ENCODE assay signal across 25 cellular contexts in genomic region chr2:199772693-199772976, GRCh38.
"Had no signal": no experiment of that assay in that cellular context is flagged by ENCODE, and none has a peak within 500 bp of the region (broad histone marks: within the 10 kb centered on the region; RNA-seq: fewer than 3 reads in every experiment).

No MANE protein-coding gene starts in this region.

- H3K36me3 Mint-ChIP-seq: activated CD8-positive, alpha-beta memory T cell treated with anti-CD3 and anti-CD28 coated beads, Interleukin-2, amount 10 ng/mL, durations not matched to agents 7 days and 5 days; activated naive CD4-positive, alpha-beta T cell treated with anti-CD3 and anti-CD28 coated beads, Interleukin-2, amount 10 ng/mL, durations not matched to agents 7 days and 5 days; stimulated activated memory B cell treated with anti-CD40 and anti-IgM and Interleukin-4, amounts not matched to agents 10 μg/mL and 1 μg/mL and 100 μg/mL, for 72 hours had no signal

- H3K4me3 ChIP-seq: coronary artery, gastroesophageal sphincter, heart left ventricle, mucosa of descending colon, transverse colon, vagina had no signal

- H3K9me3 ChIP-seq: gastroesophageal sphincter, heart left ventricle, mucosa of descending colon, transverse colon, vagina had no signal

- H3K27ac Mint-ChIP-seq: activated CD4-positive, alpha-beta T cell treated with anti-CD3 and anti-CD28 coated beads, Interleukin-2, amount 10 ng/mL, durations not matched to agents 24 days and 14 days; activated CD8-positive, alpha-beta memory T cell treated with anti-CD3 and anti-CD28 coated beads, Interleukin-2, amount 10 ng/mL, durations not matched to agents 7 days and 5 days; activated CD8-positive, alpha-beta T cell treated with anti-CD3 and anti-CD28 coated beads for 36 hours; activated naive CD4-positive, alpha-beta T cell treated with anti-CD3 and anti-CD28 coated beads, Interleukin-2, amount 10 ng/mL, durations not matched to agents 7 days and 5 days; stimulated activated memory B cell treated with anti-CD40 and anti-IgM and Interleukin-4, amounts not matched to agents 10 μg/mL and 1 μg/mL and 100 μg/mL, for 72 hours had no signal

- H3K4me3 Mint-ChIP-seq: activated CD4-positive, alpha-beta T cell treated with anti-CD3 and anti-CD28 coated beads, Interleukin-2, amount 10 ng/mL, durations not matched to agents 24 days and 14 days; activated CD8-positive, alpha-beta memory T cell treated with anti-CD3 and anti-CD28 coated beads, Interleukin-2, amount 10 ng/mL, durations not matched to agents 7 days and 5 days; activated CD8-positive, alpha-beta T cell treated with anti-CD3 and anti-CD28 coated beads for 36 hours; activated naive CD4-positive, alpha-beta T cell treated with anti-CD3 and anti-CD28 coated beads, Interleukin-2, amount 10 ng/mL, durations not matched to agents 7 days and 5 days; neural crest cell; stimulated activated memory B cell treated with anti-CD40 and anti-IgM and Interleukin-4, amounts not matched to agents 10 μg/mL and 1 μg/mL and 100 μg/mL, for 72 hours had no signal

- H3K27me3 Mint-ChIP-seq: activated CD4-positive, alpha-beta T cell treated with anti-CD3 and anti-CD28 coated beads, Interleukin-2, amount 10 ng/mL, durations not matched to agents 24 days and 14 days; activated CD8-positive, alpha-beta T cell treated with anti-CD3 and anti-CD28 coated beads for 36 hours; activated naive CD4-positive, alpha-beta T cell treated with anti-CD3 and anti-CD28 coated beads, Interleukin-2, amount 10 ng/mL, durations not matched to agents 7 days and 5 days; stimulated activated memory B cell treated with anti-CD40 and anti-IgM and Interleukin-4, amounts not matched to agents 10 μg/mL and 1 μg/mL and 100 μg/mL, for 72 hours had no signal

- H3K36me3 ChIP-seq: gastroesophageal sphincter, heart left ventricle, transverse colon, vagina had no signal

- H3K4me1 ChIP-seq: gastroesophageal sphincter, transverse colon, vagina had no signal

- H3K27ac ChIP-seq: coronary artery, epithelial cell of prostate, gastroesophageal sphincter, transverse colon, vagina had no signal

- DNase-seq: activated CD4-positive, alpha-beta T cell treated with anti-CD3 and anti-CD28 coated beads, Interleukin-2, amount 10 ng/mL, durations not matched to agents 24 days and 14 days; activated CD8-positive, alpha-beta memory T cell treated with anti-CD3 and anti-CD28 coated beads, Interleukin-2, amount 10 ng/mL, durations not matched to agents 7 days and 5 days; activated CD8-positive, alpha-beta T cell treated with anti-CD3 and anti-CD28 coated beads for 36 hours; activated effector memory CD4-positive, alpha-beta T cell treated with anti-CD3 and anti-CD28 coated beads, Interleukin-2, amount 50 U/mL, for 16 hours; activated naive CD4-positive, alpha-beta T cell treated with anti-CD3 and anti-CD28 coated beads, Interleukin-2, amount 10 ng/mL, durations not matched to agents 7 days and 5 days; activated T-cell treated with anti-CD3 and anti-CD28 coated beads for 4 hours; amygdala; cerebellar nuclear complex; heart left ventricle; islet precursor cell; left cardiac atrium; mesendoderm; mucosa of descending colon; occipital lobe; small intestine; stimulated activated CD4-positive, alpha-beta T cell treated with anti-CD3 and anti-CD28 coated beads, Interleukin-15, amount 100 ng/mL, for 24 hours; T-helper 9 cell; transverse colon had no signal

- ATAC-seq: activated CD8-positive, alpha-beta memory T cell treated with anti-CD3 and anti-CD28 coated beads, Interleukin-2, amount 10 ng/mL, durations not matched to agents 7 days and 5 days; activated CD8-positive, alpha-beta T cell treated with anti-CD3 and anti-CD28 coated beads for 36 hours; gastroesophageal sphincter; heart left ventricle; left cardiac atrium; mucosa of descending colon; sciatic nerve; stimulated activated memory B cell treated with anti-CD40 and anti-IgM and Interleukin-4, amounts not matched to agents 10 μg/mL and 1 μg/mL and 100 μg/mL, for 72 hours had no signal

- H3K9me3 Mint-ChIP-seq: activated CD4-positive, alpha-beta T cell treated with anti-CD3 and anti-CD28 coated beads, Interleukin-2, amount 10 ng/mL, durations not matched to agents 24 days and 14 days; activated CD8-positive, alpha-beta T cell treated with anti-CD3 and anti-CD28 coated beads for 36 hours; activated naive CD4-positive, alpha-beta T cell treated with anti-CD3 and anti-CD28 coated beads, Interleukin-2, amount 10 ng/mL, durations not matched to agents 7 days and 5 days; neural crest cell had no signal

- H3K27me3 ChIP-seq: gastroesophageal sphincter, heart left ventricle, transverse colon, vagina had no signal

- H3K4me1 Mint-ChIP-seq: activated CD4-positive, alpha-beta T cell treated with anti-CD3 and anti-CD28 coated beads, Interleukin-2, amount 10 ng/mL, durations not matched to agents 24 days and 14 days; activated CD8-positive, alpha-beta memory T cell treated with anti-CD3 and anti-CD28 coated beads, Interleukin-2, amount 10 ng/mL, durations not matched to agents 7 days and 5 days; activated naive CD4-positive, alpha-beta T cell treated with anti-CD3 and anti-CD28 coated beads, Interleukin-2, amount 10 ng/mL, durations not matched to agents 7 days and 5 days; neural crest cell; stimulated activated memory B cell treated with anti-CD40 and anti-IgM and Interleukin-4, amounts not matched to agents 10 μg/mL and 1 μg/mL and 100 μg/mL, for 72 hours had no signal
